ENCODE assay signal across 8 cellular contexts in genomic region chr12:109994262-109995175, GRCh38. TPM values are rescaled to one million over a fixed set of nuclear protein-coding genes. Genes with fewer than 3 reads are reported as not detected.
DNase-seq lines count a peak whose midpoint lies in the region; ATAC-seq and TF ChIP-seq lines count a peak whose summit lies in the region.

No MANE protein-coding gene starts in this region.

- H3K27me3 Mint-ChIP-seq in activated T-cell treated with anti-CD3 and anti-CD28 coated beads, Interleukin-2, amount 50 U/mL, for 72 hours (ENCODE audit: low read depth): no peaks in the 10 kb centered on the region
- no peaks in the 10 kb centered on the region for H3K27me3 Mint-ChIP-seq in WTC11 (ENCODE audit: low read depth)
- H3K27me3 Mint-ChIP-seq in immature natural killer cell (ENCODE audit: low read depth in 3 of 3): peaks cover 0 to 13% (median 0%) of the 10 kb centered on the region in 3 donors

- no peak for TF ChIP-seq POLR2A in tibial nerve (IDR thresholded peaks at IDR 0.05)

- H3K27ac Mint-ChIP-seq in activated T-cell treated with anti-CD3 and anti-CD28 coated beads, Interleukin-2, amount 50 U/mL, for 72 hours: peak overlapping the region; percentile 94
- H3K27ac Mint-ChIP-seq in WTC11 (no peak overlapping the region), immature natural killer cell (peak overlapping the region; percentile 94 to 97 (median 94))

- no peaks in the 10 kb centered on the region for H3K9me3 Mint-ChIP-seq in activated T-cell treated with anti-CD3 and anti-CD28 coated beads, Interleukin-2, amount 50 U/mL, for 72 hours
- H3K9me3 Mint-ChIP-seq in WTC11 (no peaks in the 10 kb centered on the region), immature natural killer cell (no peaks in the 10 kb centered on the region)

- peak overlapping the region; percentile 86 to 95 (median 90) for H3K4me3 ChIP-seq in tibial nerve

- 47 to 51% methylated on average over 8 of the region's 8 CpGs for WGBS in tibial nerve, 2 donors

- peaks cover 0 to 52% (median 26%) of the 10 kb centered on the region in 4 donors for H3K4me1 ChIP-seq in tibial nerve

- ATAC-seq in activated T-cell treated with anti-CD3 and anti-CD28 coated beads, Interleukin-2, amount 50 U/mL, for 72 hours (replicated peaks in 1 of 2): no peak
- ATAC-seq in WTC11 (no peak), GM18520 (IDR thresholded peaks at IDR 0.05; ENCODE audit: unreplicated experiment) (no peak), left lobe of liver (no peak)

- no peak for TF ChIP-seq CTCF in WTC11 (IDR thresholded peaks at IDR 0.05)
- no peak for TF ChIP-seq CTCF in tibial nerve (IDR thresholded peaks at IDR 0.05)
- no peak for TF ChIP-seq CTCF in GM13976 (IDR thresholded peaks at IDR 0.05; ENCODE audit: borderline replicate concordance, control extremely low read depth, extremely low read depth, insufficient read depth, missing control alignments)

- H3K27me3 ChIP-seq in tibial nerve: no peaks in the 10 kb centered on the region

- in situ Hi-C loops in GM13976 (cut with MboI; ENCODE audit: low sequenced_read_pairs, unreplicated experiment): no loop called here

- POLR2A ChIA-PET in WTC11 (lab: Charles Lee): interaction anchor here (0.6 kb wide), 1 partner anchor 1954 kb away, joined by 3 read pairs; no protein-coding TSS in a partner anchor

- H3K36me3 ChIP-seq in tibial nerve: peaks cover 0 to 10% (median 0%) of the 10 kb centered on the region in 3 donors

- no peak for DNase-seq in activated T-cell treated with anti-CD3 and anti-CD28 coated beads, Interleukin-2, amount 50 U/mL, for 72 hours
- no peak for DNase-seq in activated T-cell treated with anti-CD3 and anti-CD28 coated beads, Interleukin-2, amount 50 U/mL, for 1 hour
- DNase-seq in WTC11 (ENCODE audit: low spot score) (no peak), immature natural killer cell (peak; percentile 35 to 44 (median 38)), tibial nerve (ENCODE audit: low spot score in 2 of 2) (no peak), left lobe of liver (ENCODE audit: low spot score) (no peak), GM13976 (ENCODE audit: low spot score) (no peak)

- H3K4me3 Mint-ChIP-seq in activated T-cell treated with anti-CD3 and anti-CD28 coated beads, Interleukin-2, amount 50 U/mL, for 72 hours: peak overlapping the region; percentile 91 to 97
- peak overlapping the region; percentile 93 for H3K4me3 Mint-ChIP-seq in WTC11
- H3K4me3 Mint-ChIP-seq in immature natural killer cell: peak overlapping the region; percentile 92 to 97 (median 95)

- TF ChIP-seq EP300 in tibial nerve (IDR thresholded peaks at IDR 0.05): no peak

- H3K36me3 Mint-ChIP-seq in activated T-cell treated with anti-CD3 and anti-CD28 coated beads, Interleukin-2, amount 50 U/mL, for 72 hours (ENCODE audit: insufficient read depth in 2 of 2): peaks cover 4 to 16% of the 10 kb centered on the region in 2 donors
- H3K36me3 Mint-ChIP-seq in WTC11 (no peaks in the 10 kb centered on the region; the same call in 1 of the 2 replicates), immature natural killer cell (peaks cover 0 to 8% (median 5%) of the 10 kb centered on the region in 3 donors)

- CTCF ChIA-PET in WTC11 (lab: Charles Lee): no interaction called here

- H3K9me3 ChIP-seq in tibial nerve: no peaks in the 10 kb centered on the region

- peaks cover 68% of the 10 kb centered on the region for H3K4me1 Mint-ChIP-seq in activated T-cell treated with anti-CD3 and anti-CD28 coated beads, Interleukin-2, amount 50 U/mL, for 72 hours (ENCODE audit: low read depth)
- H3K4me1 Mint-ChIP-seq in WTC11 (peaks cover 32% of the 10 kb centered on the region), immature natural killer cell (peaks cover 64 to 77% of the 10 kb centered on the region in 2 donors)

- peak overlapping the region in 3 of 4 donors; percentile 89 to 93 (median 90) for H3K27ac ChIP-seq in tibial nerve

TF ChIP-seq in WTC11, 78 proteins besides CTCF, POLR2A, EP300 and RAD21 (continues in another document):
- TF ChIP-seq FOXK1 (CRISPR knock-in tag; IDR thresholded peaks at IDR 0.05): no peak
- no peak for TF ChIP-seq GABPB1 (CRISPR knock-in tag; IDR thresholded peaks at IDR 0.05)
- TF ChIP-seq ZNF317 (CRISPR knock-in tag; IDR thresholded peaks at IDR 0.05; ENCODE audit: borderline replicate concordance, low read depth): no peak
- TF ChIP-seq TEAD4 (CRISPR knock-in tag; IDR thresholded peaks at IDR 0.05): no peak
- TF ChIP-seq CREB1 (CRISPR knock-in tag; IDR thresholded peaks at IDR 0.05): no peak
- TF ChIP-seq NFATC4 (CRISPR knock-in tag; IDR thresholded peaks at IDR 0.05): no peak
- no peak for TF ChIP-seq AFF4 (CRISPR knock-in tag; IDR thresholded peaks at IDR 0.05; ENCODE audit: borderline replicate concordance)
- no peak for TF ChIP-seq GRHL2 (CRISPR knock-in tag; IDR thresholded peaks at IDR 0.05; ENCODE audit: insufficient replicate concordance, severe bottlenecking)
- TF ChIP-seq ZNF396 (CRISPR knock-in tag; IDR thresholded peaks at IDR 0.05; ENCODE audit: borderline replicate concordance): no peak
- no peak for TF ChIP-seq MYBL2 (CRISPR knock-in tag; IDR thresholded peaks at IDR 0.05)
- TF ChIP-seq, protein P1, sequence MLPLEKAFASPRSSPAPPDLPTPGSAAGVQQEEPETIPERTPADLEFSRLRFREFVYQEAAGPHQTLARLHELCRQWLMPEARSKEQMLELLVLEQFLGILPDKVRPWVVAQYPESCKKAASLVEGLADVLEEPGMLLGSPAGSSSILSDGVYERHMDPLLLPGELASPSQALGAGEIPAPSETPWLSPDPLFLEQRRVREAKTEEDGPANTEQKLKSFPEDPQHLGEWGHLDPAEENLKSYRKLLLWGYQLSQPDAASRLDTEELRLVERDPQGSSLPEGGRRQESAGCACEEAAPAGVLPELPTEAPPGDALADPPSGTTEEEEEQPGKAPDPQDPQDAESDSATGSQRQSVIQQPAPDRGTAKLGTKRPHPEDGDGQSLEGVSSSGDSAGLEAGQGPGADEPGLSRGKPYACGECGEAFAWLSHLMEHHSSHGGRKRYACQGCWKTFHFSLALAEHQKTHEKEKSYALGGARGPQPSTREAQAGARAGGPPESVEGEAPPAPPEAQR (CRISPR knock-in tag; IDR thresholded peaks at IDR 0.05): no peak
- no peak for TF ChIP-seq ZNF425 (CRISPR knock-in tag; conservative IDR thresholded peaks at IDR 0.05)
- no peak for TF ChIP-seq PRRX2 (CRISPR knock-in tag; IDR thresholded peaks at IDR 0.05)
- no peak for TF ChIP-seq TP53 (CRISPR knock-in tag; IDR thresholded peaks at IDR 0.05)

RNA-seq across cellular contexts. Expression of gene GIT2, which starts 1.6 kb away (rescaled TPM):
- total RNA-seq in activated T-cell treated with anti-CD3 and anti-CD28 coated beads, Interleukin-2, amount 50 U/mL, for 72 hours: 10 to 100 TPM; 70.0 to 74.9 TPM
- 21.4 to 22.3 TPM (median 21.7 TPM) in 3 replicates for total RNA-seq in WTC11 (2021)
- polyA plus RNA-seq in immature natural killer cell: 10 to 100 TPM; 54.6 to 100.0 (median 68.7) TPM
- 10 to 100 TPM; 39.8 to 62.9 (median 55.5) TPM for total RNA-seq in tibial nerve
- total RNA-seq in left lobe of liver: 15.5 TPM

RNA-seq across cellular contexts. Expression of gene ANKRD13A, which starts 4.7 kb away (rescaled TPM):
- 10 to 100 TPM; 67.8 to 72.8 TPM for total RNA-seq in activated T-cell treated with anti-CD3 and anti-CD28 coated beads, Interleukin-2, amount 50 U/mL, for 72 hours
- total RNA-seq in WTC11 (2021) (17.6 to 22.4 TPM (median 18.3 TPM) in 3 replicates), tibial nerve (10 to 100 TPM; 38.5 to 69.0 (median 51.7) TPM), left lobe of liver (16.6 TPM)
- 10 to 100 TPM; 39.8 to 62.9 (median 40.8) TPM for polyA plus RNA-seq in immature natural killer cell

RNA-seq across cellular contexts. Expression of gene C12orf76, which starts 53.8 kb away (rescaled TPM):
- 10 to 100 TPM; 16.9 to 19.0 TPM for total RNA-seq in activated T-cell treated with anti-CD3 and anti-CD28 coated beads, Interleukin-2, amount 50 U/mL, for 72 hours
- total RNA-seq in WTC11 (2021): 17.6 to 18.6 TPM (median 18.3 TPM) in 3 replicates
- 10 to 100 TPM in 2 of 3 donors, 1 to 10 TPM in 1; 9.8 to 17.7 (median 13.6) TPM for polyA plus RNA-seq in immature natural killer cell
- 10 to 100 TPM; 19.4 to 29.7 (median 22.5) TPM for total RNA-seq in tibial nerve
- total RNA-seq in left lobe of liver: 6.7 TPM

Comparison
In these comparisons a context has a peak if more than half of its experiments do, and no peak if none do; other contexts are left out.
1. DNase-seq: peak in immature natural killer cell (3 of 3); none in activated T-cell treated with anti-CD3 and anti-CD28 coated beads, Interleukin-2, amount 50 U/mL, for 72 hours (0 of 2), activated T-cell treated with anti-CD3 and anti-CD28 coated beads, Interleukin-2, amount 50 U/mL, for 1 hour (single experiment), WTC11 (single experiment), tibial nerve (0 of 2), left lobe of liver (single experiment) and GM13976 (single experiment).
2. Peak in every context shown above with its lines, with median percentiles within 50 percentile points of each other: H3K4me3 Mint-ChIP-seq.